Comparison of ENCODE assay signal across 1 cellular context in genomic region chr1:171532520-171532919, GRCh38.
TF ChIP-seq lines count a peak whose summit lies in the region.

No MANE protein-coding gene starts in this region.

TF ChIP-seq in endothelial cell of umbilical vein, 7 proteins besides CTCF, POLR2A, EP300 and RAD21 (continued from another document):
- TF ChIP-seq FOS (IDR thresholded peaks at IDR 0.05; ENCODE audit: borderline replicate concordance, insufficient read depth, low read length) (no peak), GATA2 (IDR thresholded peaks at IDR 0.05; ENCODE audit: insufficient read depth, insufficient read length, low read depth, low read length) (no peak), MYC (IDR thresholded peaks at IDR 0.05; ENCODE audit: low read depth, low read length) (no peak)
